Comparison of ENCODE assay signal across 10 cellular contexts in genomic region chr20:51469578-51470520, GRCh38.
DNase-seq lines count a peak whose midpoint lies in the region; ATAC-seq and TF ChIP-seq lines count a peak whose summit lies in the region.
"Had no signal": no experiment of that assay in that cellular context is flagged by ENCODE, and none has a peak within 500 bp of the region (broad histone marks: within the 10 kb centered on the region; RNA-seq: fewer than 3 reads in every experiment).

No MANE protein-coding gene starts in this region.

- 77 to 80% methylated on average over 12 of the region's 12 CpGs for WGBS in testis, 2 donors

- H3K9me3 ChIP-seq in WERI-Rb-1 (ENCODE audit: severe bottlenecking) (peaks cover 3% of the 10 kb centered on the region), testis (no peaks in the 10 kb centered on the region)
- H3K9me3 ChIP-seq in effector memory CD4-positive, alpha-beta T cell (ENCODE audit: control insufficient read depth, low read length) = no peaks in the 10 kb centered on the region

- peaks cover 8% of the 10 kb centered on the region for H3K4me1 ChIP-seq in testis
- peaks cover 6% of the 10 kb centered on the region for H3K4me1 ChIP-seq in effector memory CD4-positive, alpha-beta T cell (ENCODE audit: control insufficient read depth, insufficient read depth, low read length, poor library complexity, severe bottlenecking)

- intact Hi-C loops in testis (cut with DNase I; ENCODE audit: low total_unique reads) = no loop called here

- peaks cover 97% of the 10 kb centered on the region for H3K36me3 Mint-ChIP-seq in activated T-cell treated with anti-CD3 and anti-CD28 coated beads, Interleukin-2, amount 50 U/mL, for 24 hours (ENCODE audit: low read depth)
- H3K36me3 Mint-ChIP-seq in activated T-cell treated with anti-CD3 and anti-CD28 coated beads, Interleukin-2, amount 50 U/mL, for 4 hours (ENCODE audit: insufficient read depth) = peaks cover 58% of the 10 kb centered on the region
- H3K36me3 Mint-ChIP-seq in activated naive CD8-positive, alpha-beta T cell treated with anti-CD3 and anti-CD28 coated beads for 36 hours = peaks cover 58% of the 10 kb centered on the region

- TF ChIP-seq POLR2A in testis (IDR thresholded peaks at IDR 0.05) = no peak

- peak overlapping the region; percentile 96 for H3K27ac Mint-ChIP-seq in activated T-cell treated with anti-CD3 and anti-CD28 coated beads, Interleukin-2, amount 50 U/mL, for 24 hours
- H3K27ac Mint-ChIP-seq in activated naive CD8-positive, alpha-beta T cell treated with anti-CD3 and anti-CD28 coated beads for 36 hours = peak overlapping the region; percentile 91
- H3K27ac Mint-ChIP-seq: HFFc6 had no signal

- peaks cover 66% of the 10 kb centered on the region for H3K4me1 Mint-ChIP-seq in activated T-cell treated with anti-CD3 and anti-CD28 coated beads, Interleukin-2, amount 50 U/mL, for 24 hours (ENCODE audit: low read depth)
- H3K4me1 Mint-ChIP-seq in activated T-cell treated with anti-CD3 and anti-CD28 coated beads, Interleukin-2, amount 50 U/mL, for 4 hours (ENCODE audit: low read depth) = peaks cover 35% of the 10 kb centered on the region
- H3K4me1 Mint-ChIP-seq in activated naive CD8-positive, alpha-beta T cell treated with anti-CD3 and anti-CD28 coated beads for 36 hours = peaks cover 41% of the 10 kb centered on the region

- H3K9me3 Mint-ChIP-seq in activated T-cell treated with anti-CD3 and anti-CD28 coated beads, Interleukin-2, amount 50 U/mL, for 24 hours = peaks cover 2% of the 10 kb centered on the region
- H3K9me3 Mint-ChIP-seq in activated T-cell treated with anti-CD3 and anti-CD28 coated beads, Interleukin-2, amount 50 U/mL, for 4 hours = no peaks in the 10 kb centered on the region
- H3K9me3 Mint-ChIP-seq in activated naive CD8-positive, alpha-beta T cell treated with anti-CD3 and anti-CD28 coated beads for 36 hours = no peaks in the 10 kb centered on the region
- H3K9me3 Mint-ChIP-seq: HFFc6 had no signal

- H3K36me3 ChIP-seq in WERI-Rb-1 (no peaks in the 10 kb centered on the region), testis (ENCODE audit: low read depth, missing control alignments) (no peaks in the 10 kb centered on the region)
- peaks cover 59% of the 10 kb centered on the region for H3K36me3 ChIP-seq in effector memory CD4-positive, alpha-beta T cell (ENCODE audit: control insufficient read depth, insufficient read depth, low read length)

- no peak for ATAC-seq in activated T-cell treated with anti-CD3 and anti-CD28 coated beads, Interleukin-2, amount 50 U/mL, for 4 hours

- no peak overlapping the region for H3K4me3 ChIP-seq in WERI-Rb-1 (ENCODE audit: low read depth, low read length)
- no peak overlapping the region for H3K4me3 ChIP-seq in testis
- no peak overlapping the region for H3K4me3 ChIP-seq in effector memory CD4-positive, alpha-beta T cell (ENCODE audit: insufficient read depth, low read depth, low read length, poor library complexity, severe bottlenecking)

- no peak overlapping the region for H3K4me3 Mint-ChIP-seq in activated T-cell treated with anti-CD3 and anti-CD28 coated beads, Interleukin-2, amount 50 U/mL, for 24 hours
- H3K4me3 Mint-ChIP-seq in activated T-cell treated with anti-CD3 and anti-CD28 coated beads, Interleukin-2, amount 50 U/mL, for 4 hours = no peak overlapping the region
- no peak overlapping the region for H3K4me3 Mint-ChIP-seq in activated naive CD8-positive, alpha-beta T cell treated with anti-CD3 and anti-CD28 coated beads for 36 hours
- H3K4me3 Mint-ChIP-seq: HFFc6 had no signal

- H3K27me3 Mint-ChIP-seq in activated T-cell treated with anti-CD3 and anti-CD28 coated beads, Interleukin-2, amount 50 U/mL, for 24 hours = no peaks in the 10 kb centered on the region
- no peaks in the 10 kb centered on the region for H3K27me3 Mint-ChIP-seq in activated T-cell treated with anti-CD3 and anti-CD28 coated beads, Interleukin-2, amount 50 U/mL, for 4 hours (ENCODE audit: low read depth)
- H3K27me3 Mint-ChIP-seq in activated naive CD8-positive, alpha-beta T cell treated with anti-CD3 and anti-CD28 coated beads for 36 hours = no peaks in the 10 kb centered on the region

- H3K27ac ChIP-seq in WERI-Rb-1 (no peak overlapping the region), testis (no peak overlapping the region)
- H3K27ac ChIP-seq in effector memory CD4-positive, alpha-beta T cell (ENCODE audit: insufficient read depth, low read length, poor library complexity, severe bottlenecking) = no peak overlapping the region

- no peak for DNase-seq in activated T-cell treated with anti-CD3 and anti-CD28 coated beads, Interleukin-2, amount 50 U/mL, for 24 hours
- no peak for DNase-seq in activated T-cell treated with anti-CD3 and anti-CD28 coated beads, Interleukin-2, amount 50 U/mL, for 4 hours
- DNase-seq in NCI-H2171 (lab: John Stamatoyannopoulos, UW) (peak; percentile 39), putamen (ENCODE audit: low spot score) (peak; percentile 54), WERI-Rb-1 (no peak), testis (no peak)
- no peak for DNase-seq in activated naive CD8-positive, alpha-beta T cell treated with anti-CD3 and anti-CD28 coated beads for 36 hours
- DNase-seq in effector memory CD4-positive, alpha-beta T cell = no peak
- DNase-seq: HFFc6, NCI-H748 treated with DMSO at 0.1 percent for 48 hours had no signal

- H3K27me3 ChIP-seq in WERI-Rb-1 (ENCODE audit: insufficient read depth, low read depth, severe bottlenecking) (peaks cover 95% of the 10 kb centered on the region), testis (no peaks in the 10 kb centered on the region)
- H3K27me3 ChIP-seq in effector memory CD4-positive, alpha-beta T cell (replicated peaks; ENCODE audit: control insufficient read depth, insufficient read depth, low read length, poor library complexity, severe bottlenecking) = no peaks in the 10 kb centered on the region

- TF ChIP-seq CTCF in WERI-Rb-1 (IDR thresholded peaks at IDR 0.05; ENCODE audit: low read depth, low read length) (no peak), testis (IDR thresholded peaks at IDR 0.05) (no peak)

Comparison
In these comparisons a context has a peak if more than half of its experiments do, and no peak if none do; other contexts are left out.
1. DNase-seq: peak in NCI-H2171 (single experiment) and putamen (single experiment); none in activated T-cell treated with anti-CD3 and anti-CD28 coated beads, Interleukin-2, amount 50 U/mL, for 24 hours (single experiment), activated T-cell treated with anti-CD3 and anti-CD28 coated beads, Interleukin-2, amount 50 U/mL, for 4 hours (single experiment), activated naive CD8-positive, alpha-beta T cell treated with anti-CD3 and anti-CD28 coated beads for 36 hours (single experiment), WERI-Rb-1 (single experiment), testis (single experiment) and effector memory CD4-positive, alpha-beta T cell (0 of 3).